21 cellular contexts compared by ENCODE assay signal in the genomic region with DNA sequence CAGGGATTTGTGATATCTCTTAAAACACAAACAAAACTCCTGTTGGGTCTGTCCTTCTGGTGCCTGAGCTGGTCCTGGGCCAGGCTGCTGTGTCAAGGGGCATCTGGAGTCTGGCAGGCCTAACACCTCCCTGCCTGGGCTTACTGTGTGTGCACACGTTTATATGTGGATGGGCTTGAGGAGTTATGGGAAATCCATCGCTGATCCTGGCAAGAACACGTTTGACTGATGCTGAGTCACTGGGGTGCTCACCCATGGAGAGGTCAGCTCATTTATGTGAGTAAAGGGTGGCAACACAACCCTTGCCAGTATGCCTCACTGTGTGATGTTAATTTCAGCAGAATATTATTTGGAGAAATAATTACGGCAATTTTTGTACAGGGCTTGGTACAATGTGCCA. TPM values are rescaled to one million over a fixed set of nuclear protein-coding genes. Genes with fewer than 3 reads are reported as not detected.
"Had no signal": no experiment of that assay in that cellular context is flagged by ENCODE, and none has a peak within 500 bp of the region (broad histone marks: within the 10 kb centered on the region; RNA-seq: fewer than 3 reads in every experiment).

No MANE protein-coding gene starts in this region.

- DNase-seq: activated CD4-positive, alpha-beta T cell treated with anti-CD3 and anti-CD28 coated beads for 36 hours; activated CD8-positive, alpha-beta memory T cell treated with anti-CD3 and anti-CD28 coated beads, Interleukin-2, amount 50 U/mL, for 4 hours; activated CD8-positive, alpha-beta T cell treated with anti-CD3 and anti-CD28 coated beads for 36 hours; activated naive CD8-positive, alpha-beta T cell treated with anti-CD3 and anti-CD28 coated beads, Interleukin-2, amount 10 ng/mL, durations not matched to agents 7 days and 5 days; activated T-cell treated with anti-CD3 and anti-CD28 coated beads, Interleukin-2, amount 50 U/mL, for 72 hours; effector CD8-positive, alpha-beta T cell; erythroblast; left lung; occipital lobe; right lobe of liver; spleen; stimulated activated CD4-positive, alpha-beta T cell treated with anti-CD3 and anti-CD28 coated beads, Interleukin-1b, Interleukin-23, amount 100 ng/mL, for 48 hours; stimulated activated naive B cell treated with anti-CD40 and anti-IgM and Interleukin-4, amounts not matched to agents 10 μg/mL and 1 μg/mL and 100 μg/mL, for 72 hours; substantia nigra; T-cell; T1000 had no signal

- H3K27ac Mint-ChIP-seq: activated CD4-positive, alpha-beta T cell treated with anti-CD3 and anti-CD28 coated beads for 36 hours; activated CD8-positive, alpha-beta T cell treated with anti-CD3 and anti-CD28 coated beads for 36 hours; activated naive CD8-positive, alpha-beta T cell treated with anti-CD3 and anti-CD28 coated beads, Interleukin-2, amount 10 ng/mL, durations not matched to agents 7 days and 5 days; activated T-cell treated with anti-CD3 and anti-CD28 coated beads, Interleukin-2, amount 50 U/mL, for 72 hours; memory B cell; nephron; stimulated activated naive B cell treated with anti-CD40 and anti-IgM and Interleukin-4, amounts not matched to agents 10 μg/mL and 1 μg/mL and 100 μg/mL, for 72 hours; T-cell; type B pancreatic cell had no signal

- H3K4me1 ChIP-seq: left lung, prostate gland, right lobe of liver, spleen had no signal

- ATAC-seq: activated CD4-positive, alpha-beta T cell treated with anti-CD3 and anti-CD28 coated beads for 36 hours; activated CD8-positive, alpha-beta T cell treated with anti-CD3 and anti-CD28 coated beads for 36 hours; activated T-cell treated with anti-CD3 and anti-CD28 coated beads, Interleukin-2, amount 50 U/mL, for 72 hours; left lung; right lobe of liver; stimulated activated naive B cell treated with anti-CD40 and anti-IgM and Interleukin-4, amounts not matched to agents 10 μg/mL and 1 μg/mL and 100 μg/mL, for 72 hours; T-cell had no signal

- H3K27me3 Mint-ChIP-seq: activated CD8-positive, alpha-beta T cell treated with anti-CD3 and anti-CD28 coated beads for 36 hours had no signal

- H3K9me3 ChIP-seq: left lung, prostate gland, right lobe of liver, spleen had no signal

- H3K9me3 Mint-ChIP-seq: activated CD8-positive, alpha-beta T cell treated with anti-CD3 and anti-CD28 coated beads for 36 hours; activated naive CD8-positive, alpha-beta T cell treated with anti-CD3 and anti-CD28 coated beads, Interleukin-2, amount 10 ng/mL, durations not matched to agents 7 days and 5 days; activated T-cell treated with anti-CD3 and anti-CD28 coated beads, Interleukin-2, amount 50 U/mL, for 72 hours; memory B cell; nephron; T-cell; type B pancreatic cell had no signal

- H3K36me3 Mint-ChIP-seq: activated naive CD8-positive, alpha-beta T cell treated with anti-CD3 and anti-CD28 coated beads, Interleukin-2, amount 10 ng/mL, durations not matched to agents 7 days and 5 days; memory B cell; stimulated activated naive B cell treated with anti-CD40 and anti-IgM and Interleukin-4, amounts not matched to agents 10 μg/mL and 1 μg/mL and 100 μg/mL, for 72 hours; T-cell; type B pancreatic cell had no signal

- H3K27me3 ChIP-seq: left lung, right lobe of liver, spleen had no signal

- H3K4me3 Mint-ChIP-seq: activated CD4-positive, alpha-beta T cell treated with anti-CD3 and anti-CD28 coated beads for 36 hours; activated CD8-positive, alpha-beta T cell treated with anti-CD3 and anti-CD28 coated beads for 36 hours; activated naive CD8-positive, alpha-beta T cell treated with anti-CD3 and anti-CD28 coated beads, Interleukin-2, amount 10 ng/mL, durations not matched to agents 7 days and 5 days; activated T-cell treated with anti-CD3 and anti-CD28 coated beads, Interleukin-2, amount 50 U/mL, for 72 hours; memory B cell; nephron; stimulated activated naive B cell treated with anti-CD40 and anti-IgM and Interleukin-4, amounts not matched to agents 10 μg/mL and 1 μg/mL and 100 μg/mL, for 72 hours; T-cell; type B pancreatic cell had no signal

- H3K36me3 ChIP-seq: left lung, prostate gland, right lobe of liver, spleen had no signal

- H3K4me1 Mint-ChIP-seq: activated CD4-positive, alpha-beta T cell treated with anti-CD3 and anti-CD28 coated beads for 36 hours; activated naive CD8-positive, alpha-beta T cell treated with anti-CD3 and anti-CD28 coated beads, Interleukin-2, amount 10 ng/mL, durations not matched to agents 7 days and 5 days; memory B cell; stimulated activated naive B cell treated with anti-CD40 and anti-IgM and Interleukin-4, amounts not matched to agents 10 μg/mL and 1 μg/mL and 100 μg/mL, for 72 hours; T-cell had no signal

- H3K27ac ChIP-seq: left lung, prostate gland, right lobe of liver, spleen, VCaP had no signal

- H3K4me3 ChIP-seq: left lung, prostate gland, right lobe of liver, spleen had no signal

RNA-seq across cellular contexts. Expression of a gene that starts 44.5 kb away (rescaled TPM):
- total RNA-seq: activated CD4-positive, alpha-beta T cell treated with anti-CD3 and anti-CD28 coated beads for 36 hours; activated CD8-positive, alpha-beta T cell treated with anti-CD3 and anti-CD28 coated beads for 36 hours; activated naive CD8-positive, alpha-beta T cell treated with anti-CD3 and anti-CD28 coated beads, Interleukin-2, amount 10 ng/mL, durations not matched to agents 7 days and 5 days; activated T-cell treated with anti-CD3 and anti-CD28 coated beads, Interleukin-2, amount 50 U/mL, for 72 hours; left lung; right lobe of liver; spleen; T-cell had no signal
- polyA plus RNA-seq: spleen had no signal
